ENCODE assay signal across 24 cellular contexts in genomic region chr7:155136619-155137243, GRCh38.
DNase-seq lines count a peak whose midpoint lies in the region; ATAC-seq, FAIRE-seq and TF ChIP-seq lines count a peak whose summit lies in the region.
"Had no signal": no experiment of that assay in that cellular context is flagged by ENCODE, and none has a peak within 500 bp of the region (broad histone marks: within the 10 kb centered on the region; RNA-seq: fewer than 3 reads in every experiment).

No MANE protein-coding gene starts in this region.

- H2BK15ac ChIP-seq in mesendoderm (replicated peaks; ENCODE audit: low read depth) = no peak overlapping the region

- no peaks in the 10 kb centered on the region for H3K79me1 ChIP-seq in mesendoderm (ENCODE audit: low read length)

- no peak for TF ChIP-seq CTCF in Panc1 (IDR thresholded peaks at IDR 0.05)
- TF ChIP-seq CTCF in bronchial epithelial cell (IDR thresholded peaks at IDR 0.05; ENCODE audit: insufficient read depth, low read length, severe bottlenecking) = no peak

- WGBS in mesendoderm (ENCODE audit: extremely low coverage, insufficient coverage, low lambda C conversion rate) = no CpG with 5 or more reads among the region's 4 CpGs

- no peak overlapping the region for H3K23ac ChIP-seq in mesendoderm (ENCODE audit: low read length)

- H3K4me3 ChIP-seq in Panc1 (ENCODE audit: low read depth in 2 of 2, low read length in 2 of 2) = no peak overlapping the region
- no peak overlapping the region for H3K4me3 ChIP-seq in bronchial epithelial cell (ENCODE audit: low read depth, low read length)
- no peak overlapping the region for H3K4me3 ChIP-seq in mesendoderm (ENCODE audit: low read length)
- H3K4me3 ChIP-seq: GM23338, HAP-1, SK-N-MC had no signal

- H2AK5ac ChIP-seq in mesendoderm (ENCODE audit: low read length) = no peak overlapping the region

- no peak; the same call in 1 of the 2 replicates for ATAC-seq in Panc1
- ATAC-seq in GM18873 (IDR thresholded peaks at IDR 0.05; ENCODE audit: low FRiP score, unreplicated experiment) = no peak
- ATAC-seq in GM21367 (IDR thresholded peaks at IDR 0.05; ENCODE audit: unreplicated experiment) = no peak
- ATAC-seq: GM23338 had no signal

- CTCF ChIA-PET in Panc1 (lab: Charles Lee) = no interaction called here

- in situ Hi-C loops in Caki2 (cut with HindIII; ENCODE audit: low pct_unique_long_range_greater_than_20kb, low sequenced_read_pairs) = no loop called here
- in situ Hi-C loops in Panc1 (cut with HindIII; ENCODE audit: low pct_unique_long_range_greater_than_20kb, low sequenced_read_pairs) = no loop called here

- POLR2A ChIA-PET in Panc1 (lab: Charles Lee) = no interaction called here

- H4K5ac ChIP-seq in mesendoderm (ENCODE audit: low read length) = no peak overlapping the region

- no peak for FAIRE-seq in bronchial epithelial cell (lab: Jason Lieb, UNC)
- FAIRE-seq: D721Med, GM12892, HTR-8/SVneo had no signal

- no peak overlapping the region for H4K8ac ChIP-seq in mesendoderm (ENCODE audit: low read depth, low read length)

- H3K4me2 ChIP-seq in mesendoderm (ENCODE audit: low read length) = no peak overlapping the region
- H3K4me2 ChIP-seq: GM23338 had no signal

- H3K27me3 ChIP-seq in Panc1 (ENCODE audit: control insufficient read depth, insufficient read depth, low read length) (no peaks in the 10 kb centered on the region), bronchial epithelial cell (ENCODE audit: control insufficient read depth, insufficient read depth, low read length) (no peaks in the 10 kb centered on the region), mesendoderm (ENCODE audit: insufficient read depth, low read length, poor library complexity) (no peaks in the 10 kb centered on the region)

- H3K4me1 ChIP-seq in Panc1 (ENCODE audit: control insufficient read depth, insufficient read depth, low read length) (no peaks in the 10 kb centered on the region), mesendoderm (ENCODE audit: control insufficient read depth, low read depth, low read length) (no peaks in the 10 kb centered on the region)
- H3K4me1 ChIP-seq: BE2C, HAP-1 had no signal

- no peaks in the 10 kb centered on the region for H3K79me2 ChIP-seq in mesendoderm (ENCODE audit: control insufficient read depth, insufficient read depth, low read length)

- no peak overlapping the region for H2BK120ac ChIP-seq in mesendoderm (ENCODE audit: low read depth, low read length)

- H3K4ac ChIP-seq in mesendoderm (ENCODE audit: low read depth, low read length) = no peak overlapping the region

- H3K36me3 ChIP-seq in Panc1 (ENCODE audit: control insufficient read depth, insufficient read depth, low read length) (no peaks in the 10 kb centered on the region), bronchial epithelial cell (ENCODE audit: control insufficient read depth, insufficient read depth, low read length) (no peaks in the 10 kb centered on the region), mesendoderm (ENCODE audit: control insufficient read depth, insufficient read depth, low read length) (no peaks in the 10 kb centered on the region)
- H3K36me3 ChIP-seq: BE2C, HAP-1 had no signal

- intact Hi-C loops in Panc1 (cut with micrococcal nuclease; ENCODE audit: unreplicated experiment) (no loop called here), cardiac septum (cut with DNase I) (no loop called here)

- H2BK5ac ChIP-seq in mesendoderm (ENCODE audit: low read length) = no peak overlapping the region

- DNase-seq in Caki2 (ENCODE audit: low read depth) (peak; percentile 29), Panc1 (ENCODE audit: low read depth, low spot score) (peak; percentile 7), bronchial epithelial cell (ENCODE audit: low read depth) (peak; percentile 4), mesendoderm (peak; percentile 1), cardiac septum (ENCODE audit: low spot score) (no peak)
- DNase-seq: 8988T, ACHN, BE2C, GF-D8, HFFc6, KBM-7, MM.1S, NCI-H2029 treated with DMSO at 0.1 percent for 48 hours, NCI-H446 treated with DMSO at 0.1 percent for 48 hours, NCI-H526 treated with DMSO at 0.1 percent for 48 hours, SIG-M5 had no signal

- no TSS peak for BruUV-seq in Panc1 (replicated peaks; lab: Mats Ljungman, UMichigan)

- H3K27ac ChIP-seq in Panc1 (ENCODE audit: low read length) (no peak overlapping the region), mesendoderm (ENCODE audit: low read depth, low read length) (no peak overlapping the region)
- H3K27ac ChIP-seq: SK-N-MC had no signal

- H3K9ac ChIP-seq in mesendoderm (ENCODE audit: low read length) = no peak overlapping the region

- H3K18ac ChIP-seq in mesendoderm (ENCODE audit: low read length) = no peak overlapping the region

- H3K56ac ChIP-seq in mesendoderm (ENCODE audit: low read length) = no peak overlapping the region

- peaks cover 5% of the 10 kb centered on the region; the same call in 1 of the 2 replicates for H3K9me3 ChIP-seq in Panc1 (ENCODE audit: control insufficient read depth, insufficient read depth, low read depth, low read length)
- H3K9me3 ChIP-seq: BE2C, HAP-1 had no signal
